In the genomic region with DNA sequence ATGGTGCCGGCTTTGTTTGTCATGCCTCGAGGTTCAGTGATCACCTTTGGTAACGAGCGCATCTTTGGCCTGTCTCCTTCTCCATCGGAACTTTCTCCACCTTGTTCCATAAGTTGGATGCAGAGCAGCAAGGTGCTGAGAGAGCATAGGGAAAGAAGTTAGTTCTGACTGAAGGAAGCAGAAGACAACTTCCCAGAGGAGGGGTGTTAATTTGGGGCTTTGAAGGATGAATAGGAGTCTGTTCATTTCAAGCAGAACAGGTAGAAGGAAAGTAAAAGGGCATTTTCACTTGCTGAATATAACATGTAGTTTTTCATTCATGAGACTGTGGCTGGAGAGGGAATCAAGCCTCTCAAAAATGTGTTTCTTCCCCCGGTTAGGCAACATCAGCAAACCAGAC, we compare ENCODE assay signal across 27 cellular contexts.
"Had no signal": no experiment of that assay in that cellular context is flagged by ENCODE, and none has a peak within 500 bp of the region (broad histone marks: within the 10 kb centered on the region; RNA-seq: fewer than 3 reads in every experiment).

No MANE protein-coding gene starts in this region.

- H3K27ac ChIP-seq: ascending aorta, cardiac muscle cell, VCaP had no signal

- H3K4me3 ChIP-seq: ascending aorta, cardiac muscle cell had no signal

- H3K9me3 ChIP-seq: ascending aorta had no signal

- H3K4me1 ChIP-seq: ascending aorta had no signal

- ATAC-seq: activated CD8-positive, alpha-beta T cell treated with anti-CD3 and anti-CD28 coated beads for 36 hours; activated naive CD8-positive, alpha-beta T cell treated with anti-CD3 and anti-CD28 coated beads, Interleukin-2, amount 50 U/mL, for 24 hours had no signal

- H3K27me3 ChIP-seq: ascending aorta, cardiac muscle cell had no signal

- DNase-seq: activated B cell treated with CpG ODN at 0.5 μM for 24 hours; activated CD4-positive, alpha-beta memory T cell treated with anti-CD3 and anti-CD28 coated beads for 36 hours; activated CD4-positive, alpha-beta T cell treated with anti-CD3 and anti-CD28 coated beads for 4 hours; activated CD4-positive, alpha-beta T cell treated with anti-CD3 and anti-CD28 coated beads, Interleukin-2, amount 10 ng/mL, durations not matched to agents 24 days and 14 days; activated CD4-positive, alpha-beta T cell treated with anti-CD3 and anti-CD28 coated beads, Interleukin-2, amount 50 U/mL, for 1 hour; activated CD4-positive, alpha-beta T cell treated with anti-CD3 and anti-CD28 coated beads, Interleukin-2, amount 50 U/mL, for 4 hours; activated CD4-positive, CD25-positive, alpha-beta regulatory T cell treated with anti-CD3 and anti-CD28 coated beads, Interleukin-2, amount 50 U/mL, for 72 hours; activated CD8-positive, alpha-beta memory T cell treated with anti-CD3 and anti-CD28 coated beads, Interleukin-2, amount 50 U/mL, for 4 hours; activated CD8-positive, alpha-beta T cell treated with anti-CD3 and anti-CD28 coated beads for 36 hours; activated effector memory CD4-positive, alpha-beta T cell treated with Interleukin-2 at 50 U/mL for 16 hours; activated gamma-delta T cell; activated naive CD4-positive, alpha-beta T cell treated with anti-CD3 and anti-CD28 coated beads, Interleukin-2, amount 10 ng/mL, durations not matched to agents 7 days and 5 days; activated naive CD4-positive, alpha-beta T cell treated with Interleukin-2 at 50 U/mL for 16 hours; activated naive CD8-positive, alpha-beta T cell treated with anti-CD3 and anti-CD28 coated beads, Interleukin-2, amount 10 ng/mL, durations not matched to agents 7 days and 5 days; activated naive CD8-positive, alpha-beta T cell treated with anti-CD3 and anti-CD28 coated beads, Interleukin-2, amount 50 U/mL, for 24 hours; activated T-cell treated with anti-CD3 and anti-CD28 coated beads for 4 hours; activated T-cell treated with anti-CD3 and anti-CD28 coated beads, Interleukin-2, amount 50 U/mL, for 24 hours; activated T-cell treated with anti-CD3 and anti-CD28 coated beads, Interleukin-2, amount 50 U/mL, for 48 hours; amygdala; anterior cingulate cortex; caudate nucleus; cerebellar nuclear complex; T-helper 2 cell; T-helper 9 cell had no signal

- H3K36me3 ChIP-seq: ascending aorta, cardiac muscle cell had no signal
